16 cellular contexts compared by ENCODE assay signal in the genomic region with DNA sequence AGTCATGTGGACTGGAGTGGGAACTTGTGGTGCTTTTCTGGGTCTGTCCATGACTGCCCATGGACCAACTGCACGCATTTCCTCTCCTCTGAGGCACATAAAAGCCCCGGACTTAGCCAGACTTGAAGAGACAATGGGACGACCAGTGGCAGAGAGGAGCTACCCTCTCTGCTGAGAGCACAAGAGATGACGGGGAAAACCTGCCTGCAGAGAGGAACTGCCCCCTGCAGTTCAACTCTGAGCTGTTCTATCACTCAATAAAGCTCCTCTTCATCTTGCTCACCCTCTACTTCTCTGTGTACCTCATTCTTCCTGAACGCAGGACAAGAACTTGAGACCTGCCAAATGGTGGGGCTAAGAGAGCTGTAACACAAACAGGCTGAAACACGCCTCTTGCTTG.
A peak's percentile ranks its signal among the peaks of the same experiment; 100 is the strongest.
DNase-seq lines count a peak whose midpoint lies in the region; ATAC-seq and TF ChIP-seq lines count a peak whose summit lies in the region.
"Had no signal": no experiment of that assay in that cellular context is flagged by ENCODE, and none has a peak within 500 bp of the region (broad histone marks: within the 10 kb centered on the region; RNA-seq: fewer than 3 reads in every experiment).

No MANE protein-coding gene starts in this region.

- H3K4me3 ChIP-seq in Karpas-422 (ENCODE audit: low read length) (no peak overlapping the region), esophagus muscularis mucosa (no peak overlapping the region), trophoblast cell (ENCODE audit: low read depth, low read length) (peak overlapping the region; percentile 17)
- H3K4me3 ChIP-seq: GM23338 had no signal

- no peaks in the 10 kb centered on the region for H4K20me1 ChIP-seq in Karpas-422 (ENCODE audit: insufficient read depth, low read depth, low read length)

- H3K4ac ChIP-seq in trophoblast cell (ENCODE audit: low read depth, low read length) = no peak overlapping the region

- H3K79me2 ChIP-seq in Karpas-422 (ENCODE audit: low read length) (no peaks in the 10 kb centered on the region), trophoblast cell (ENCODE audit: control insufficient read depth, insufficient read depth, low read length, poor library complexity) (no peaks in the 10 kb centered on the region)

- H3K9me3 ChIP-seq in Karpas-422 (ENCODE audit: low read length) (no peaks in the 10 kb centered on the region), esophagus muscularis mucosa (no peaks in the 10 kb centered on the region), trophoblast cell (ENCODE audit: insufficient read depth, low read depth, low read length) (peaks cover 8% of the 10 kb centered on the region)

- intact Hi-C loops in esophagus muscularis mucosa (cut with DNase I) = no loop called here

- no peak overlapping the region for H4K8ac ChIP-seq in trophoblast cell (ENCODE audit: low read depth, low read length)

- H3K4me1 ChIP-seq in Karpas-422 (ENCODE audit: low read length) (no peaks in the 10 kb centered on the region), esophagus muscularis mucosa (peaks cover 0 to 8% (median 5%) of the 10 kb centered on the region in 4 donors), trophoblast cell (ENCODE audit: control insufficient read depth in 1 of 2, insufficient read depth in 2 of 2, low read length in 2 of 2) (no peaks in the 10 kb centered on the region)

- H3K36me3 ChIP-seq in Karpas-422 (ENCODE audit: insufficient read depth, low read length) (no peaks in the 10 kb centered on the region), esophagus muscularis mucosa (peaks cover 7 to 48% (median 28%) of the 10 kb centered on the region in 4 donors), trophoblast cell (ENCODE audit: control insufficient read depth in 1 of 2, insufficient read depth in 2 of 2, low read length in 2 of 2) (no peaks in the 10 kb centered on the region)

- H3K4me2 ChIP-seq in Karpas-422 (ENCODE audit: low read depth, low read length, poor library complexity, severe bottlenecking) = no peak overlapping the region
- no peak overlapping the region for H3K4me2 ChIP-seq in trophoblast cell (ENCODE audit: low read length)
- H3K4me2 ChIP-seq: GM23338 had no signal

- no peak for TF ChIP-seq POLR2A in esophagus muscularis mucosa (IDR thresholded peaks at IDR 0.05; ENCODE audit: low read depth)

- peak; percentile 45 for DNase-seq in Karpas-422
- peak; percentile 62 for DNase-seq in esophagus muscularis mucosa (ENCODE audit: extremely low spot score)
- DNase-seq in trophoblast cell = no peak
- DNase-seq: C1 segment of cervical spinal cord; Calu3; CD4-positive, alpha-beta memory T cell; COR-L47; DMS53; DMS79 treated with DMSO at 0.1 percent for 48 hours; GF-D8; H9 had no signal

- TF ChIP-seq CTCF in esophagus muscularis mucosa (IDR thresholded peaks at IDR 0.05) = no peak

- H3K23ac ChIP-seq in trophoblast cell (ENCODE audit: low read length) = no peak overlapping the region

- H3K9ac ChIP-seq in Karpas-422 (ENCODE audit: low read length) (no peak overlapping the region), trophoblast cell (ENCODE audit: low read length) (no peak overlapping the region)

- H4K91ac ChIP-seq in trophoblast cell (ENCODE audit: low read depth, low read length) = no peak overlapping the region

- H3K27me3 ChIP-seq in Karpas-422 (ENCODE audit: low read length) (no peaks in the 10 kb centered on the region), esophagus muscularis mucosa (no peaks in the 10 kb centered on the region), trophoblast cell (ENCODE audit: insufficient read depth, low read length) (no peaks in the 10 kb centered on the region)

- H3K27ac ChIP-seq in Karpas-422 (ENCODE audit: low read length) (no peak overlapping the region), esophagus muscularis mucosa (replicated peaks in 1 of 4) (no peak overlapping the region), trophoblast cell (ENCODE audit: low read depth, low read length) (no peak overlapping the region)

- H3K18ac ChIP-seq in trophoblast cell (ENCODE audit: low read length) = no peak overlapping the region

- no peaks in the 10 kb centered on the region for H3K79me1 ChIP-seq in trophoblast cell (ENCODE audit: low read length)

- H2AFZ ChIP-seq in Karpas-422 (ENCODE audit: low read length) = no peak overlapping the region
- no peak overlapping the region for H2AFZ ChIP-seq in trophoblast cell (ENCODE audit: insufficient read depth, low read length, poor library complexity)
- H2AFZ ChIP-seq: GM23338 had no signal

- no peak for ATAC-seq in activated CD4-positive, CD25-positive, alpha-beta regulatory T cell treated with anti-CD3 and anti-CD28 coated beads, Interleukin-2, amount 50 U/mL, for 24 hours
- ATAC-seq in GM19395 (IDR thresholded peaks at IDR 0.05; ENCODE audit: unreplicated experiment) = no peak
- ATAC-seq in GM21529 (IDR thresholded peaks at IDR 0.05; ENCODE audit: unreplicated experiment) = no peak
- ATAC-seq: GM23338, HCT116 had no signal

- H4K12ac ChIP-seq in trophoblast cell (ENCODE audit: low read depth, low read length) = no peak overlapping the region

- no peak overlapping the region for H2BK120ac ChIP-seq in trophoblast cell (ENCODE audit: insufficient read depth, low read length, poor library complexity)

- no peak overlapping the region for H2BK12ac ChIP-seq in trophoblast cell (ENCODE audit: low read length)

- no peak overlapping the region for H2AK5ac ChIP-seq in trophoblast cell (ENCODE audit: low read length)

- H3K14ac ChIP-seq in trophoblast cell (ENCODE audit: low read length) = no peak overlapping the region

- no peak for TF ChIP-seq EP300 in esophagus muscularis mucosa (IDR thresholded peaks at IDR 0.05)

- WGBS in esophagus muscularis mucosa = 92% methylated on average over 6 of the region's 6 CpGs
- WGBS in trophoblast cell (ENCODE audit: extremely low coverage, insufficient coverage, insufficient read length) = no CpG with 5 or more reads among the region's 6 CpGs

- no peak overlapping the region for H2BK5ac ChIP-seq in trophoblast cell (ENCODE audit: low read depth, low read length, poor library complexity)

- no peaks in the 10 kb centered on the region for H3K9me2 ChIP-seq in Karpas-422 (replicated peaks; ENCODE audit: insufficient read depth, low read length)

Comparison
In these comparisons a context has a peak if more than half of its experiments do, and no peak if none do; other contexts are left out.
1. DNase-seq: peak in Karpas-422 (single experiment) and esophagus muscularis mucosa (single experiment); none in trophoblast cell (0 of 2).